In the genomic region with DNA sequence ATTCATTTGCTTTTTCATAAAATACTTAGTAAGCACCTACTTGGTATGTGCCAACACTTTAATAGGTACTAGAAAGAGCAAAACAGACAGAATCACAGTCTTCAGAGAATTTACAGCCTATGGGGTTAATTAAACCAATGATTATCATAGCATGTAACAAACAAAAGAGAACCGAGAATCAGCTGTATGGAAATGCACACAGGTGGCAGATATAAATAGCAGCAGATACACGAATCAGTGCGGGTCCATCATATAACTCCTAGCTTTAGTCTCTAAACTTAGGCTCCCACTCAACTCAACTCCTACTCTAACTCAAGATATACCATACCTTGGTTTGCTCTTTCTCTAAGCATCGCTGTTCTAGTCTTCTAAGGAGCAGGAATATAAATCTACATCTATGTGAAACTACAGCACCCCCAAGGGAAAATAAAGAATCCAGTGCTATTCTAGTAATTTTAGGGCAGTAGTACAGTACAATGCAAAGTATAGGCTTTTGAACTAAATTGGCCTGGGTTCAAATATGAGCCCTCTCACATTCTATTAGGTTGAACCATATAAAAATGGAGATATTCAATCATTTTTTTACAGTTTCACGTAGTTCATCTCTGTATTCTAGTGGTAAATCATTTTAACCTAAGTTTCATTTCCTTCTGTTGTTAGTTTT, we compare ENCODE assay signal across 8 cellular contexts.
A peak's percentile ranks its signal among the peaks of the same experiment; 100 is the strongest.
DNase-seq lines count a peak whose midpoint lies in the region; ATAC-seq lines count a peak whose summit lies in the region.
"Not testable (repeated sequence)": the region's sequence is repeated elsewhere in the genome, so short reads cannot be mapped to it uniquely, and the experiment has no call there.

No MANE protein-coding gene starts in this region.

- peak overlapping the region in 3 of 6 donors; percentile 36 to 93 (median 73) for H3K27ac Mint-ChIP-seq in naive B cell

- H3K4me3 Mint-ChIP-seq in naive B cell, result peak overlapping the region in 5 of 8 donors; percentile 38 to 86 (median 73)

- not testable (repeated sequence) for H3K36me3 Mint-ChIP-seq in naive B cell

- DNase-seq in naive B cell, result not testable (repeated sequence)

- H3K4me1 Mint-ChIP-seq in naive B cell, result not testable (repeated sequence)

- H3K27me3 Mint-ChIP-seq in naive B cell, result not testable (repeated sequence)

- H3K9me3 Mint-ChIP-seq in naive B cell, result not testable (repeated sequence)

- ATAC-seq in GM18498 (IDR thresholded peaks at IDR 0.05; ENCODE audit: unreplicated experiment), result peak; percentile 80
- ATAC-seq in GM19043 (IDR thresholded peaks at IDR 0.05; ENCODE audit: low read depth, unreplicated experiment), result peak; percentile 77
- ATAC-seq in GM21390 (IDR thresholded peaks at IDR 0.05; ENCODE audit: unreplicated experiment), result peak; percentile 78
- ATAC-seq in HG02610 (IDR thresholded peaks at IDR 0.05; ENCODE audit: unreplicated experiment), result peak; percentile 62
- peak; percentile 68 for ATAC-seq in HG03025 (IDR thresholded peaks at IDR 0.05; ENCODE audit: low FRiP score, unreplicated experiment)
- peak; percentile 63 for ATAC-seq in HG03432 (IDR thresholded peaks at IDR 0.05; ENCODE audit: unreplicated experiment)
- peak; percentile 14; the same call in 2 of the 3 replicates for ATAC-seq in SK-N-SH treated with all-trans-retinoic acid at 6 μM for 48 hours
- peak; percentile 92 to 94 for ATAC-seq in naive B cell (ENCODE audit: low read depth in 2 of 2)

Comparison
In these comparisons a context has a peak if more than half of its experiments do, and no peak if none do; other contexts are left out.
1. ATAC-seq: peak in every context shown above with its lines; median percentile 93 in naive B cell; 80 in GM18498; 78 in GM21390; 77 in GM19043; 68 in HG03025; 63 in HG03432; 62 in HG02610; 14 in SK-N-SH treated with all-trans-retinoic acid at 6 μM for 48 hours.